In genomic region chr16:30343491-30343820, GRCh38 we compare ENCODE assay signal across 10 cellular contexts. TPM values are rescaled to one million over a fixed set of nuclear protein-coding genes. Genes with fewer than 3 reads are reported as not detected.
A peak's percentile ranks its signal among the peaks of the same experiment; 100 is the strongest.
DNase-seq lines count a peak whose midpoint lies in the region; ATAC-seq, FAIRE-seq and TF ChIP-seq lines count a peak whose summit lies in the region.
"Not testable (repeated sequence)": the region's sequence is repeated elsewhere in the genome, so short reads cannot be mapped to it uniquely, and the experiment has no call there.
"Had no signal": no experiment of that assay in that cellular context is flagged by ENCODE, and none has a peak within 500 bp of the region (broad histone marks: within the 10 kb centered on the region; RNA-seq: fewer than 3 reads in every experiment).

No MANE protein-coding gene starts in this region.

- H3K27me3 ChIP-seq in BLaER1 treated with 17β-estradiol and CSF1 and Interleukin-3, amounts not matched to agents 10 nM and 100 nM; Karpas-422 (ENCODE audit: low read length); GM12878 (replicated peaks in 1 of 2; ENCODE audit: control insufficient read depth in 2 of 2, insufficient read depth in 2 of 2, low read length in 1 of 2); liver (ENCODE audit: control insufficient read depth in 4 of 4, insufficient read depth in 4 of 4, low read length in 3 of 4): not testable (repeated sequence)

- not testable (repeated sequence) for H3K9ac ChIP-seq in BLaER1 treated with 17β-estradiol and CSF1 and Interleukin-3, amounts not matched to agents 10 nM and 100 nM; Karpas-422 (ENCODE audit: low read length); GM12878 (ENCODE audit: control insufficient read depth, insufficient read depth, low read length); liver (ENCODE audit: low read depth in 1 of 2, low read length in 2 of 2)

- peak; percentile 5 for DNase-seq in Karpas-422
- DNase-seq in OCI-LY7 (ENCODE audit: low spot score) = peak; percentile 86
- not testable (repeated sequence) for DNase-seq in GM12878 (ENCODE audit: low read depth, low spot score)
- peak; percentile 34 for DNase-seq in ureter (ENCODE audit: low spot score)

- not testable (repeated sequence) for TF ChIP-seq EP300 in GM12878 (IDR thresholded peaks at IDR 0.05; ENCODE audit: borderline replicate concordance in 1 of 2, control insufficient read depth in 1 of 2, low read depth in 2 of 2, low read length in 2 of 2)

- not testable (repeated sequence) for TF ChIP-seq POLR2A in GM12878 (IDR thresholded peaks at IDR 0.05; ENCODE audit: low read depth, low read length)

- ATAC-seq in GM12878 = not testable (repeated sequence)

- SMC1A ChIA-PET in GM12878 (lab: Charles Lee; ENCODE audit: uncharacterized antibody, unreplicated experiment) = interaction anchor here (0.6 kb wide), 1 partner anchor 246 kb away, joined by 3 read pairs; no protein-coding TSS in a partner anchor

- not testable (repeated sequence) for TF ChIP-seq RAD21 in GM12878 (IDR thresholded peaks at IDR 0.05; ENCODE audit: insufficient read depth, low read depth, low read length)
- TF ChIP-seq RAD21 in liver (IDR thresholded peaks at IDR 0.05) = peak; percentile 16 to 27

- not testable (repeated sequence) for BruUV-seq in OCI-LY7 (replicated peaks; lab: Mats Ljungman, UMichigan); GM12878 (replicated peaks; lab: Mats Ljungman, UMichigan)

- not testable (repeated sequence) for H3K79me2 ChIP-seq in Karpas-422 (ENCODE audit: low read length); GM12878 (ENCODE audit: control insufficient read depth, insufficient read depth, low read length)
- peaks cover 56% of the 10 kb centered on the region for H3K79me2 ChIP-seq in OCI-LY7 (ENCODE audit: insufficient read depth, low read depth, low read length)

- 88% methylated on average over 6 of the region's 11 CpGs for WGBS in GM12878 (ENCODE audit: insufficient coverage, insufficient replicate concordance, low lambda C conversion rate, missing lambda C conversion rate)
- WGBS in liver = 54% methylated on average over 11 of the region's 11 CpGs

- FAIRE-seq in GM12878 (lab: Jason Lieb, UNC) = not testable (repeated sequence)

- CTCF ChIA-PET in OCI-LY7 (lab: Charles Lee; ENCODE audit: unreplicated experiment) = interaction anchor here (1.1 kb wide), 1 partner anchor 27 kb away, joined by 3 read pairs; no protein-coding TSS in a partner anchor
- CTCF ChIA-PET in GM12878 (lab: Yijun Ruan, JAX) = not testable (repeated sequence)

- H3K27ac ChIP-seq in BLaER1 treated with 17β-estradiol and CSF1 and Interleukin-3, amounts not matched to agents 10 nM and 100 nM; Karpas-422 (ENCODE audit: low read length); GM12878 (ENCODE audit: control insufficient read depth, insufficient read depth): not testable (repeated sequence)
- H3K27ac ChIP-seq in OCI-LY7 (ENCODE audit: low read depth, low read length, poor library complexity, severe bottlenecking) = peak overlapping the region; percentile 92
- H3K27ac ChIP-seq in liver (ENCODE audit: low read depth in 1 of 2, low read length in 2 of 2) = peak overlapping the region in 1 of 2 donors; percentile 60

- not testable (repeated sequence) for H2AFZ ChIP-seq in Karpas-422 (ENCODE audit: low read length); OCI-LY7 (ENCODE audit: low read length); GM12878 (ENCODE audit: control insufficient read depth, low read depth, low read length)

- in situ Hi-C loops in GM12878 (cut with MboI) = not testable (repeated sequence)

- H3K4me2 ChIP-seq in BLaER1 treated with 17β-estradiol and CSF1 and Interleukin-3, amounts not matched to agents 10 nM and 100 nM = peak overlapping the region in 8 of 11 experiments; percentile 37 to 69 (median 58); a peak in 11 of 22 replicates
- H3K4me2 ChIP-seq in Karpas-422 (ENCODE audit: low read depth, low read length, poor library complexity, severe bottlenecking); GM12878 (ENCODE audit: control insufficient read depth, insufficient read depth): not testable (repeated sequence)
- H3K4me2 ChIP-seq in OCI-LY7 (ENCODE audit: low read length) = peak overlapping the region; percentile 90

- RAD21 ChIA-PET in GM12878 (lab: Charles Lee; ENCODE audit: unreplicated experiment) = not testable (repeated sequence)

- H3K4me3 ChIP-seq in BLaER1 treated with 17β-estradiol and CSF1 and Interleukin-3, amounts not matched to agents 10 nM and 100 nM; Karpas-422 (ENCODE audit: low read length); GM12878; liver (ENCODE audit: low read depth in 1 of 3, low read length in 3 of 3): not testable (repeated sequence)
- H3K4me3 ChIP-seq in OCI-LY7 (ENCODE audit: low read depth, low read length, poor library complexity, severe bottlenecking) = peak overlapping the region; percentile 82

- intact Hi-C loops in OCI-LY7 (cut with micrococcal nuclease; ENCODE audit: unreplicated experiment) = loop anchor here (2.0 kb wide), 1 partner anchor 27 kb away; the partner anchor contains the start of gene TBC1D10B
- intact Hi-C loops in GM12878 (cut with micrococcal nuclease; ENCODE audit: unreplicated experiment) = not testable (repeated sequence)

- H3K9me2 ChIP-seq in Karpas-422 (replicated peaks; ENCODE audit: insufficient read depth, low read length); OCI-LY7 (ENCODE audit: insufficient read depth, low read length): not testable (repeated sequence)

- not testable (repeated sequence) for H3K9me3 ChIP-seq in BLaER1 treated with 17β-estradiol and CSF1 and Interleukin-3, amounts not matched to agents 10 nM and 100 nM (replicated peaks in 1 of 11); Karpas-422 (ENCODE audit: low read length); OCI-LY7 (ENCODE audit: low read length); GM12878 (replicated peaks; ENCODE audit: control insufficient read depth, insufficient read depth, low read length); liver (ENCODE audit: control insufficient read depth in 4 of 4, low read length in 3 of 4)

- H4K20me1 ChIP-seq in BLaER1 treated with 17β-estradiol and CSF1 and Interleukin-3, amounts not matched to agents 10 nM and 100 nM; Karpas-422 (ENCODE audit: insufficient read depth, low read depth, low read length); OCI-LY7 (ENCODE audit: insufficient read depth, low read length); GM12878 (ENCODE audit: control insufficient read depth, insufficient read depth): not testable (repeated sequence)

- not testable (repeated sequence) for H3K36me3 ChIP-seq in BLaER1 treated with 17β-estradiol and CSF1 and Interleukin-3, amounts not matched to agents 10 nM and 100 nM; Karpas-422 (ENCODE audit: insufficient read depth, low read length); GM12878 (ENCODE audit: control insufficient read depth in 2 of 2, insufficient read depth in 2 of 2, low read length in 1 of 2)
- peaks cover 38% of the 10 kb centered on the region for H3K36me3 ChIP-seq in OCI-LY7 (ENCODE audit: insufficient read depth, low read length)
- peaks cover 4 to 14% (median 6%) of the 10 kb centered on the region in 4 donors for H3K36me3 ChIP-seq in liver (ENCODE audit: control insufficient read depth in 4 of 4, insufficient read depth in 3 of 4, low read depth in 1 of 4, low read length in 3 of 4)

- peaks cover 15 to 57% (median 50%) of the 10 kb centered on the region in 10 experiments for H3K4me1 ChIP-seq in BLaER1 treated with 17β-estradiol and CSF1 and Interleukin-3, amounts not matched to agents 10 nM and 100 nM
- H3K4me1 ChIP-seq in Karpas-422 (ENCODE audit: low read length); GM12878 (ENCODE audit: control insufficient read depth, insufficient read depth, low read length): not testable (repeated sequence)
- H3K4me1 ChIP-seq in OCI-LY7 (ENCODE audit: insufficient read depth, low read length, poor library complexity, severe bottlenecking) = peaks cover 52% of the 10 kb centered on the region
- H3K4me1 ChIP-seq in liver (ENCODE audit: control insufficient read depth in 4 of 4, insufficient read depth in 4 of 4, low read length in 3 of 4) = peaks cover 11 to 28% (median 20%) of the 10 kb centered on the region in 4 donors

- not testable (repeated sequence) for TF ChIP-seq CTCF in OCI-LY7 (conservative IDR thresholded peaks at IDR 0.05; ENCODE audit: low read length); GM12878 (IDR thresholded peaks at IDR 0.05 in 2 of 3, conservative IDR thresholded peaks at IDR 0.05 in 1 of 3; ENCODE audit: control insufficient read depth in 2 of 3, extremely low read depth in 1 of 3, insufficient read depth in 1 of 3, low read depth in 3 of 3, low read length in 3 of 3); liver (IDR thresholded peaks at IDR 0.05; ENCODE audit: low read depth, low read length, missing input control)

- POLR2A ChIA-PET in OCI-LY7 (lab: Charles Lee) = interaction anchor here (0.7 to 3.4 kb wide), 3 partner anchors 11 to 441 kb away, joined by 4 to 18 read pairs (median 4); partner anchors contain the start of gene CD2BP2
- POLR2A ChIA-PET in GM12878 (lab: Charles Lee) = interaction anchor here (0.7 kb wide), 3 partner anchors 104 to 281 kb away, joined by 3 to 6 read pairs (median 5); no protein-coding TSS in a partner anchor

RNA-seq across cellular contexts. Expression of gene CD2BP2, which starts 11.7 kb away (rescaled TPM):
- 45.4 and 65.1 TPM in 2 replicates for total RNA-seq in Karpas-422 (2014; rRNA removed; shearing (Covaris generic); ENCODE audit: low replicate concordance)
- 69.2 and 94.7 TPM in 2 replicates for total RNA-seq in OCI-LY7 (2014; rRNA removed; shearing (Covaris generic))
- total RNA-seq in OCI-LY7 (2022) (87.8 and 111 TPM in 2 replicates), GM12878 (2014; rRNA removed) (25.1 and 27.9 TPM in 2 replicates), GM12878 (2014; rRNA removed; fragmentation: Illumina TruSeq; extraction: Trizol) (26.5 and 29.3 TPM in 2 replicates), GM12878 (2021) (47.9 and 52.8 TPM in 2 replicates), liver (10 to 100 TPM; 10.0 TPM), ureter (69.0 TPM)
- 26.2 and 26.6 TPM in 2 replicates for total RNA-seq in GM12878 (2013; cell fraction: nucleolus; rRNA removed)
- polyA plus RNA-seq in GM12878 (2011; ENCODE audit: low read depth) = 12.0 TPM
- polyA plus RNA-seq in GM12878 (2011; rRNA removed) (36.7 and 46.6 TPM in 2 replicates), GM12878 (2014; fragmentation: Illumina TruSeq; extraction: Trizol) (26.8 and 33.3 TPM in 2 replicates), GM12878 (2014; fragmentation: Nextera tagmentation; extraction: Ambion mirVana) (1 to 10 TPM; 3.3 to 5.5 TPM), GM12878 (2014; rRNA removed) (34.3 and 35.8 TPM in 2 replicates), GM12878 (2016; fragmentation: Nextera tagmentation; extraction: Ambion mirVana) (10 to 100 TPM; 44.5 to 46.0 TPM), liver (10 to 100 TPM; 13.4 to 15.4 TPM)
- 35.0 and 46.2 TPM in 2 replicates for polyA plus RNA-seq in GM12878 (2011; cell fraction: cytosol; rRNA removed)
- 87.1 and 99.3 TPM in 2 replicates for polyA plus RNA-seq in GM12878 (2011; cell fraction: nucleus; rRNA removed)
- polyA plus RNA-seq in GM12878 (2012) = 27.1 and 34.5 TPM in 2 replicates
- polyA minus RNA-seq in GM12878 (2011; rRNA and poly(A)+ RNA removed) = 12.2 and 21.0 TPM in 2 replicates
- polyA minus RNA-seq in GM12878 (2011; cell fraction: cytosol; rRNA and poly(A)+ RNA removed) = 6.5 and 8.0 TPM in 2 replicates
- 13.1 and 20.2 TPM in 2 replicates for polyA minus RNA-seq in GM12878 (2011; cell fraction: nucleus; rRNA and poly(A)+ RNA removed)

RNA-seq across cellular contexts. Expression of gene TBC1D10B, which starts 26.8 kb away (rescaled TPM):
- 31.2 and 45.5 TPM in 2 replicates for total RNA-seq in Karpas-422 (2014; rRNA removed; shearing (Covaris generic); ENCODE audit: low replicate concordance)
- 38.6 and 44.9 TPM in 2 replicates for total RNA-seq in OCI-LY7 (2014; rRNA removed; shearing (Covaris generic))
- total RNA-seq in OCI-LY7 (2022) = 74.8 and 78.6 TPM in 2 replicates
- total RNA-seq in GM12878 (2013; cell fraction: nucleolus; rRNA removed) = 28.6 and 35.9 TPM in 2 replicates
- 19.5 and 25.5 TPM in 2 replicates for total RNA-seq in GM12878 (2014; rRNA removed)
- 11.5 TPM in 2 replicates for total RNA-seq in GM12878 (2014; rRNA removed; fragmentation: Illumina TruSeq; extraction: Trizol)
- total RNA-seq in GM12878 (2021) = 44.0 and 51.2 TPM in 2 replicates
- 10.4 TPM for polyA plus RNA-seq in GM12878 (2011; ENCODE audit: low read depth)
- polyA plus RNA-seq in GM12878 (2011; rRNA removed) = 6.4 and 11.4 TPM in 2 replicates
- 26.7 and 26.8 TPM in 2 replicates for polyA plus RNA-seq in GM12878 (2011; cell fraction: cytosol; rRNA removed)
- 32.0 and 43.5 TPM in 2 replicates for polyA plus RNA-seq in GM12878 (2011; cell fraction: nucleus; rRNA removed)
- 22.9 and 23.4 TPM in 2 replicates for polyA plus RNA-seq in GM12878 (2012)
- polyA plus RNA-seq in GM12878 (2014; fragmentation: Illumina TruSeq; extraction: Trizol) = 15.7 and 19.0 TPM in 2 replicates
- 1 to 10 TPM; 2.2 to 4.4 TPM for polyA plus RNA-seq in GM12878 (2014; fragmentation: Nextera tagmentation; extraction: Ambion mirVana)
- 26.2 and 30.7 TPM in 2 replicates for polyA plus RNA-seq in GM12878 (2014; rRNA removed)
- polyA plus RNA-seq in GM12878 (2016; fragmentation: Nextera tagmentation; extraction: Ambion mirVana) = 10 to 100 TPM in 1 of 2 experiments, 1 to 10 TPM in 1; 6.9 to 11.6 TPM
- 18.4 and 31.1 TPM in 2 replicates for polyA minus RNA-seq in GM12878 (2011; rRNA and poly(A)+ RNA removed)
- 17.8 and 19.3 TPM in 2 replicates for polyA minus RNA-seq in GM12878 (2011; cell fraction: cytosol; rRNA and poly(A)+ RNA removed)
- 7.6 and 18.6 TPM in 2 replicates for polyA minus RNA-seq in GM12878 (2011; cell fraction: nucleus; rRNA and poly(A)+ RNA removed)
- total RNA-seq in liver = 10 to 100 TPM; 16.1 to 16.5 TPM
- polyA plus RNA-seq in liver = 1 to 10 TPM; 3.6 to 9.2 TPM
- total RNA-seq in ureter = 36.9 TPM

RNA-seq across cellular contexts. Expression of gene MYL11, which starts 31.1 kb away (rescaled TPM):
- not detected in 2 replicates for total RNA-seq in Karpas-422 (2014; rRNA removed; shearing (Covaris generic); ENCODE audit: low replicate concordance)
- 3.2 and 3.3 TPM in 2 replicates for total RNA-seq in OCI-LY7 (2014; rRNA removed; shearing (Covaris generic))
- 1.7 and 3.9 TPM in 2 replicates for total RNA-seq in OCI-LY7 (2022)
- total RNA-seq in GM12878 (2013; cell fraction: nucleolus; rRNA removed) = not detected in 2 replicates
- not detected in 2 replicates for total RNA-seq in GM12878 (2014; rRNA removed)
- total RNA-seq in GM12878 (2014; rRNA removed; fragmentation: Illumina TruSeq; extraction: Trizol) = not detected in 2 replicates
- total RNA-seq in GM12878 (2021) = not detected in 2 replicates
- polyA plus RNA-seq in GM12878 (2011; ENCODE audit: low read depth) = not detected
- polyA plus RNA-seq in GM12878 (2011; rRNA removed) = 0.61 TPM in 1 of 2 replicates, not detected in the other
- polyA plus RNA-seq in GM12878 (2011; cell fraction: cytosol; rRNA removed) = 0.50 TPM in 1 of 2 replicates, not detected in the other
- not detected in 2 replicates for polyA plus RNA-seq in GM12878 (2011; cell fraction: nucleus; rRNA removed)
- 0.96 TPM in 1 of 2 replicates, not detected in the other for polyA plus RNA-seq in GM12878 (2012)
- 1.2 TPM in 1 of 2 replicates, not detected in the other for polyA plus RNA-seq in GM12878 (2014; fragmentation: Illumina TruSeq; extraction: Trizol)
- polyA plus RNA-seq in GM12878 (2014; fragmentation: Nextera tagmentation; extraction: Ambion mirVana) = under 1 TPM in 1 of 2 experiments, not detected in 1; 0.79 TPM
- 0.19 and 2.5 TPM in 2 replicates for polyA plus RNA-seq in GM12878 (2014; rRNA removed)
- under 1 TPM in 1 of 2 experiments, not detected in 1; 0.33 TPM for polyA plus RNA-seq in GM12878 (2016; fragmentation: Nextera tagmentation; extraction: Ambion mirVana)
- polyA minus RNA-seq in GM12878 (2011; rRNA and poly(A)+ RNA removed) = not detected in 2 replicates
- polyA minus RNA-seq in GM12878 (2011; cell fraction: cytosol; rRNA and poly(A)+ RNA removed) = not detected in 2 replicates
- polyA minus RNA-seq in GM12878 (2011; cell fraction: nucleus; rRNA and poly(A)+ RNA removed) = not detected in 2 replicates
- total RNA-seq in liver = under 1 TPM in 1 of 2 donors, not detected in 1; 0.70 TPM
- not detected for polyA plus RNA-seq in liver
- total RNA-seq in ureter = 2.9 TPM
- total RNA-seq: A673, GM23248, H4 had no signal
- polyA plus RNA-seq: AG04450 had no signal

RNA-seq across cellular contexts. Expression of gene SEPTIN1, which starts 38.9 kb away (rescaled TPM):
- total RNA-seq in Karpas-422 (2014; rRNA removed; shearing (Covaris generic); ENCODE audit: low replicate concordance) = 64.1 and 117 TPM in 2 replicates
- 126 and 133 TPM in 2 replicates for total RNA-seq in OCI-LY7 (2014; rRNA removed; shearing (Covaris generic))
- total RNA-seq in OCI-LY7 (2022) (171 and 181 TPM in 2 replicates), GM12878 (2014; rRNA removed) (85.4 and 89.7 TPM in 2 replicates), GM12878 (2014; rRNA removed; fragmentation: Illumina TruSeq; extraction: Trizol) (47.7 and 52.6 TPM in 2 replicates), GM12878 (2021) (124 and 125 TPM in 2 replicates), liver (1 to 10 TPM in 1 of 2 donors, under 1 TPM in 1; 0.42 to 1.0 TPM), ureter (8.2 TPM)
- total RNA-seq in GM12878 (2013; cell fraction: nucleolus; rRNA removed) = 58.7 and 62.2 TPM in 2 replicates
- polyA plus RNA-seq in GM12878 (2011; ENCODE audit: low read depth) = 39.5 TPM
- polyA plus RNA-seq in GM12878 (2011; rRNA removed) (42.5 and 62.5 TPM in 2 replicates), GM12878 (2014; fragmentation: Illumina TruSeq; extraction: Trizol) (85.0 and 130 TPM in 2 replicates), GM12878 (2014; fragmentation: Nextera tagmentation; extraction: Ambion mirVana) (10 to 100 TPM in 1 of 2 experiments, 1 to 10 TPM in 1; 2.8 to 16.0 TPM), GM12878 (2014; rRNA removed) (98.4 and 124 TPM in 2 replicates), GM12878 (2016; fragmentation: Nextera tagmentation; extraction: Ambion mirVana) (100 to 1,000 TPM; 147 to 153 TPM), liver (1 to 10 TPM; 1.4 to 2.8 TPM)
- polyA plus RNA-seq in GM12878 (2011; cell fraction: cytosol; rRNA removed) = 104 and 113 TPM in 2 replicates
- polyA plus RNA-seq in GM12878 (2011; cell fraction: nucleus; rRNA removed) = 234 and 279 TPM in 2 replicates
- polyA plus RNA-seq in GM12878 (2012) = 90.6 and 97.1 TPM in 2 replicates
- 45.6 and 80.6 TPM in 2 replicates for polyA minus RNA-seq in GM12878 (2011; rRNA and poly(A)+ RNA removed)
- polyA minus RNA-seq in GM12878 (2011; cell fraction: cytosol; rRNA and poly(A)+ RNA removed) = 16.0 and 19.1 TPM in 2 replicates
- polyA minus RNA-seq in GM12878 (2011; cell fraction: nucleus; rRNA and poly(A)+ RNA removed) = 27.7 and 42.4 TPM in 2 replicates
- total RNA-seq: GM23248, H4 had no signal
- polyA plus RNA-seq: AG04450 had no signal

RNA-seq across cellular contexts. Expression of gene ZNF48, which starts 51.8 kb away (rescaled TPM):
- total RNA-seq in Karpas-422 (2014; rRNA removed; shearing (Covaris generic); ENCODE audit: low replicate concordance) = 18.2 and 20.5 TPM in 2 replicates
- total RNA-seq in OCI-LY7 (2014; rRNA removed; shearing (Covaris generic)) = 15.7 and 18.8 TPM in 2 replicates
- total RNA-seq in OCI-LY7 (2022) = 16.4 and 17.3 TPM in 2 replicates
- total RNA-seq in GM12878 (2013; cell fraction: nucleolus; rRNA removed) = 11.9 and 12.6 TPM in 2 replicates
- 10.5 and 10.6 TPM in 2 replicates for total RNA-seq in GM12878 (2014; rRNA removed)
- 6.4 and 6.6 TPM in 2 replicates for total RNA-seq in GM12878 (2014; rRNA removed; fragmentation: Illumina TruSeq; extraction: Trizol)
- total RNA-seq in GM12878 (2021) = 11.1 and 12.0 TPM in 2 replicates
- 2.0 TPM for polyA plus RNA-seq in GM12878 (2011; ENCODE audit: low read depth)
- 3.2 and 4.0 TPM in 2 replicates for polyA plus RNA-seq in GM12878 (2011; rRNA removed)
- polyA plus RNA-seq in GM12878 (2011; cell fraction: cytosol; rRNA removed) = 5.7 and 5.9 TPM in 2 replicates
- polyA plus RNA-seq in GM12878 (2011; cell fraction: nucleus; rRNA removed) = 7.3 and 8.5 TPM in 2 replicates
- polyA plus RNA-seq in GM12878 (2012) = 3.8 and 4.6 TPM in 2 replicates
- polyA plus RNA-seq in GM12878 (2014; fragmentation: Illumina TruSeq; extraction: Trizol) = 1.3 and 4.5 TPM in 2 replicates
- 1 to 10 TPM in 1 of 2 experiments, under 1 TPM in 1; 0.14 to 1.0 TPM for polyA plus RNA-seq in GM12878 (2014; fragmentation: Nextera tagmentation; extraction: Ambion mirVana)
- polyA plus RNA-seq in GM12878 (2014; rRNA removed) = 7.0 and 8.6 TPM in 2 replicates
- polyA plus RNA-seq in GM12878 (2016; fragmentation: Nextera tagmentation; extraction: Ambion mirVana) = 1 to 10 TPM in 1 of 2 experiments, under 1 TPM in 1; 0.88 to 1.2 TPM
- polyA minus RNA-seq in GM12878 (2011; rRNA and poly(A)+ RNA removed) = 5.3 and 8.5 TPM in 2 replicates
- polyA minus RNA-seq in GM12878 (2011; cell fraction: cytosol; rRNA and poly(A)+ RNA removed) = 2.8 and 3.8 TPM in 2 replicates
- polyA minus RNA-seq in GM12878 (2011; cell fraction: nucleus; rRNA and poly(A)+ RNA removed) = 4.7 and 6.3 TPM in 2 replicates
- 1 to 10 TPM; 3.2 to 4.7 TPM for total RNA-seq in liver
- 1 to 10 TPM; 2.3 to 3.0 TPM for polyA plus RNA-seq in liver
- total RNA-seq in ureter = 8.1 TPM
